ENCODE assay signal across 28 cellular contexts in genomic region chr17:59907467-59907866, GRCh38.
"Had no signal": no experiment of that assay in that cellular context is flagged by ENCODE, and none has a peak within 500 bp of the region (broad histone marks: within the 10 kb centered on the region; RNA-seq: fewer than 3 reads in every experiment).

No MANE protein-coding gene starts in this region.

- H2AFZ ChIP-seq: neural progenitor cell, parathyroid adenoma had no signal

- H3K4me2 ChIP-seq: neural progenitor cell, smooth muscle cell had no signal

- H3K4me3 ChIP-seq: neural progenitor cell, ovary, psoas muscle, skin epidermis, smooth muscle cell, spleen, suprapubic skin, testis, tibial artery, transverse colon, upper lobe of right lung, uterus had no signal

- H3K9ac ChIP-seq: neural progenitor cell, parathyroid adenoma had no signal

- H3K27ac ChIP-seq: neural progenitor cell, ovary, parathyroid adenoma, psoas muscle, skin epidermis, spleen, suprapubic skin, testis, tibial artery, transverse colon, upper lobe of right lung, uterus had no signal

- H3K27me3 ChIP-seq: neural progenitor cell, ovary, spleen, suprapubic skin, testis, tibial artery, transverse colon, upper lobe of right lung, uterus had no signal

- DNase-seq: natural killer cell; occipital lobe; ovary; posterior cingulate gyrus; psoas muscle; right cardiac atrium; spleen; stimulated activated CD4-positive, alpha-beta T cell treated with anti-CD3 and anti-CD28 coated beads, Interleukin-12 subunit alpha, Interleukin-12 subunit beta, amount 100 ng/mL, for 4 hours; stimulated activated CD4-positive, alpha-beta T cell treated with anti-CD3 and anti-CD28 coated beads, Interleukin-1b, Interleukin-23, amount 100 ng/mL, for 48 hours; stimulated activated CD4-positive, alpha-beta T cell treated with anti-CD3 and anti-CD28 coated beads, Interleukin-4, amount 100 ng/mL, for 1 hour; stimulated activated CD4-positive, alpha-beta T cell treated with anti-CD3 and anti-CD28 coated beads, Interleukin-4, amount 100 ng/mL, for 4 hours; stimulated activated CD8-positive, alpha-beta memory T cell treated with anti-CD3 and anti-CD28 coated beads, Interleukin-4, amount 100 ng/mL, for 48 hours; stimulated activated naive CD4-positive, alpha-beta T cell; stimulated activated naive CD8-positive, alpha-beta T cell treated with anti-CD3 and anti-CD28 coated beads, Interleukin-15, amount 100 ng/mL, for 72 hours; stimulated activated naive CD8-positive, alpha-beta T cell treated with anti-CD3 and anti-CD28 coated beads, Interleukin-15, Interleukin-2, amounts not matched to agents 100 U/mL and 50 U/mL, for 24 hours; substantia nigra; testis; tibial artery; transverse colon; upper lobe of right lung; uterus had no signal

- ATAC-seq: natural killer cell; psoas muscle; right cardiac atrium; sciatic nerve; stimulated activated memory B cell treated with anti-CD40 and anti-IgM and Interleukin-4, amounts not matched to agents 10 μg/mL and 1 μg/mL and 100 μg/mL, for 72 hours; stimulated activated naive CD8-positive, alpha-beta T cell treated with anti-CD3 and anti-CD28 coated beads, Interleukin-15, amount 100 ng/mL, for 72 hours; stimulated activated naive CD8-positive, alpha-beta T cell treated with anti-CD3 and anti-CD28 coated beads, Interleukin-15, Interleukin-2, amounts not matched to agents 100 U/mL and 50 U/mL, for 24 hours; upper lobe of right lung had no signal

- H3K36me3 ChIP-seq: neural progenitor cell, ovary, uterus had no signal

- H3K9me3 ChIP-seq: ovary, psoas muscle, spleen, suprapubic skin, testis, tibial artery, transverse colon, upper lobe of right lung, uterus had no signal

- H3K4me1 ChIP-seq: neural progenitor cell, parathyroid adenoma, psoas muscle, suprapubic skin, testis, transverse colon, upper lobe of right lung, uterus had no signal
